Comparison of ENCODE assay signal across 8 cellular contexts in the genomic region with DNA sequence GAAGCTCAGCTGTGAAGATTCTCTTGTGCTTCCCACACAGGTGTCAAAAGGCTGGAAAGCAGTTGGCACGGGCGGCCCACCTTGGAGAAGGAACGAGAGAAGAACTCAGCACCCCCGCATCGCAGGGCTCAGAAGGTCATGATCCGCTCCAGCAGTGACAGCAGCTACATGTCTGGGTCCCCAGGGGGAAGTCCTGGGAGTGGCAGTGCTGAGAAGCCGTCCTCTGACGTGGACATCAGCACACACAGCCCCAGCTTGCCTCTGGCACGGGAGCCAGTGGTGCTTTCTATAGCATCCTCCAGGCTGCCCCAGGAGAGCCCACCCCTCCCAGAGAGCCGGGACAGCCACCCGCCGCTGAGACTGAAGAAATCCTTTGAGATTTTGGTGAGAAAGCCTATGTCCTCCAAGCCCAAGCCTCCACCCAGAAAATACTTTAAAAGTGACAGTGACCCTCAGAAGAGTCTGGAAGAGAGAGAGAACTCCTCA. TPM values are rescaled to one million over a fixed set of nuclear protein-coding genes. Genes with fewer than 3 reads are reported as not detected.
A peak's percentile ranks its signal among the peaks of the same experiment; 100 is the strongest.
DNase-seq lines count a peak whose midpoint lies in the region; ATAC-seq and TF ChIP-seq lines count a peak whose summit lies in the region.

No MANE protein-coding gene starts in this region.

- intact Hi-C loops in activated CD8-positive, alpha-beta T cell treated with anti-CD3 and anti-CD28 coated beads for 36 hours (cut with micrococcal nuclease), result loop anchor here (10.0 kb wide), 2 partner anchors 298 to 1242 kb away; no protein-coding TSS in a partner anchor

- peak overlapping the region; percentile 98 for H3K27ac Mint-ChIP-seq in activated CD8-positive, alpha-beta T cell treated with anti-CD3 and anti-CD28 coated beads for 36 hours
- H3K27ac Mint-ChIP-seq in stimulated activated effector memory CD8-positive, alpha-beta T cell treated with anti-CD3 and anti-CD28 coated beads, Interleukin-12 subunit alpha, Interleukin-12 subunit beta, amount 100 ng/mL, for 72 hours, result peak overlapping the region; percentile 50
- no peak overlapping the region for H3K27ac Mint-ChIP-seq in progenitor cell of endocrine pancreas

- no peak for TF ChIP-seq CTCF in activated CD8-positive, alpha-beta T cell treated with anti-CD3 and anti-CD28 coated beads for 36 hours (IDR thresholded peaks at IDR 0.05)
- no peak for TF ChIP-seq CTCF in progenitor cell of endocrine pancreas (IDR thresholded peaks at IDR 0.05; ENCODE audit: unreplicated experiment)

- H3K27me3 Mint-ChIP-seq in activated CD8-positive, alpha-beta T cell treated with anti-CD3 and anti-CD28 coated beads for 36 hours, result no peaks in the 10 kb centered on the region
- H3K27me3 Mint-ChIP-seq in progenitor cell of endocrine pancreas, result peaks cover 17% of the 10 kb centered on the region

- peaks cover 11% of the 10 kb centered on the region for H3K9me3 Mint-ChIP-seq in activated CD8-positive, alpha-beta T cell treated with anti-CD3 and anti-CD28 coated beads for 36 hours
- no peaks in the 10 kb centered on the region for H3K9me3 Mint-ChIP-seq in stimulated activated effector memory CD8-positive, alpha-beta T cell treated with anti-CD3 and anti-CD28 coated beads, Interleukin-12 subunit alpha, Interleukin-12 subunit beta, amount 100 ng/mL, for 72 hours
- no peaks in the 10 kb centered on the region for H3K9me3 Mint-ChIP-seq in progenitor cell of endocrine pancreas (ENCODE audit: low read depth)

- POLR2A ChIA-PET in activated CD8-positive, alpha-beta T cell treated with anti-CD3 and anti-CD28 coated beads for 36 hours (lab: Charles Lee), result interaction anchor here (0.6 to 5.0 kb wide), 6 partner anchors 9 to 32 kb away, joined by 3 to 42 read pairs (median 5); partner anchors contain the start of gene STARD5

- peak; percentile 78 for DNase-seq in activated CD8-positive, alpha-beta T cell treated with anti-CD3 and anti-CD28 coated beads for 36 hours
- DNase-seq in stimulated activated effector memory CD8-positive, alpha-beta T cell treated with anti-CD3 and anti-CD28 coated beads, Interleukin-12 subunit alpha, Interleukin-12 subunit beta, amount 100 ng/mL, for 72 hours (ENCODE audit: low spot score in 2 of 2), result no peak
- DNase-seq in anterior cingulate cortex (lab: John Stamatoyannopoulos, UW) (no peak), NCI-H69 (lab: John Stamatoyannopoulos, UW) (no peak), progenitor cell of endocrine pancreas (ENCODE audit: low spot score, unreplicated experiment) (no peak), HuH-7.5 (ENCODE audit: low spot score) (no peak)

- CTCF ChIA-PET in activated CD8-positive, alpha-beta T cell treated with anti-CD3 and anti-CD28 coated beads for 36 hours (lab: Charles Lee), result interaction anchor here (1.5 to 7.7 kb wide), 7 partner anchors 9 to 44 kb away, joined by 3 to 90 read pairs (median 12); no protein-coding TSS in a partner anchor

- H3K4me1 Mint-ChIP-seq in activated CD8-positive, alpha-beta T cell treated with anti-CD3 and anti-CD28 coated beads for 36 hours (ENCODE audit: low read depth), result peaks cover 80% of the 10 kb centered on the region
- peaks cover 91% of the 10 kb centered on the region for H3K4me1 Mint-ChIP-seq in stimulated activated effector memory CD8-positive, alpha-beta T cell treated with anti-CD3 and anti-CD28 coated beads, Interleukin-12 subunit alpha, Interleukin-12 subunit beta, amount 100 ng/mL, for 72 hours
- peaks cover 3% of the 10 kb centered on the region for H3K4me1 Mint-ChIP-seq in progenitor cell of endocrine pancreas (ENCODE audit: low read depth)

- H3K36me3 Mint-ChIP-seq in activated CD8-positive, alpha-beta T cell treated with anti-CD3 and anti-CD28 coated beads for 36 hours (ENCODE audit: low read depth), result peaks cover 44% of the 10 kb centered on the region
- H3K36me3 Mint-ChIP-seq in stimulated activated effector memory CD8-positive, alpha-beta T cell treated with anti-CD3 and anti-CD28 coated beads, Interleukin-12 subunit alpha, Interleukin-12 subunit beta, amount 100 ng/mL, for 72 hours, result peaks cover 17% of the 10 kb centered on the region
- no peaks in the 10 kb centered on the region for H3K36me3 Mint-ChIP-seq in progenitor cell of endocrine pancreas (ENCODE audit: insufficient read depth)

- ATAC-seq in GM19023 (IDR thresholded peaks at IDR 0.05; ENCODE audit: unreplicated experiment), result peak; percentile 31
- peak; percentile 31 for ATAC-seq in HG03039 (IDR thresholded peaks at IDR 0.05; ENCODE audit: unreplicated experiment)
- ATAC-seq in activated CD8-positive, alpha-beta T cell treated with anti-CD3 and anti-CD28 coated beads for 36 hours, result peak; percentile 29
- peak; percentile 33 for ATAC-seq in stimulated activated effector memory CD8-positive, alpha-beta T cell treated with anti-CD3 and anti-CD28 coated beads, Interleukin-12 subunit alpha, Interleukin-12 subunit beta, amount 100 ng/mL, for 72 hours

- H3K4me3 Mint-ChIP-seq in activated CD8-positive, alpha-beta T cell treated with anti-CD3 and anti-CD28 coated beads for 36 hours, result peak overlapping the region; percentile 98
- H3K4me3 Mint-ChIP-seq in stimulated activated effector memory CD8-positive, alpha-beta T cell treated with anti-CD3 and anti-CD28 coated beads, Interleukin-12 subunit alpha, Interleukin-12 subunit beta, amount 100 ng/mL, for 72 hours, result peak overlapping the region; percentile 99
- no peak overlapping the region for H3K4me3 Mint-ChIP-seq in progenitor cell of endocrine pancreas (ENCODE audit: low read depth)

RNA-seq across cellular contexts. Expression of gene STARD5, which starts 31.4 kb away (rescaled TPM):
- 1 to 10 TPM; 6.7 to 6.9 TPM for total RNA-seq in activated CD8-positive, alpha-beta T cell treated with anti-CD3 and anti-CD28 coated beads for 36 hours
- total RNA-seq in progenitor cell of endocrine pancreas, result 3.0 and 4.0 TPM in 2 replicates
